ENCODE assay signal across 1 cellular context in genomic region chr19:1512671-1513491, GRCh38.
TF ChIP-seq lines count a peak whose summit lies in the region.

A gene with protein sequence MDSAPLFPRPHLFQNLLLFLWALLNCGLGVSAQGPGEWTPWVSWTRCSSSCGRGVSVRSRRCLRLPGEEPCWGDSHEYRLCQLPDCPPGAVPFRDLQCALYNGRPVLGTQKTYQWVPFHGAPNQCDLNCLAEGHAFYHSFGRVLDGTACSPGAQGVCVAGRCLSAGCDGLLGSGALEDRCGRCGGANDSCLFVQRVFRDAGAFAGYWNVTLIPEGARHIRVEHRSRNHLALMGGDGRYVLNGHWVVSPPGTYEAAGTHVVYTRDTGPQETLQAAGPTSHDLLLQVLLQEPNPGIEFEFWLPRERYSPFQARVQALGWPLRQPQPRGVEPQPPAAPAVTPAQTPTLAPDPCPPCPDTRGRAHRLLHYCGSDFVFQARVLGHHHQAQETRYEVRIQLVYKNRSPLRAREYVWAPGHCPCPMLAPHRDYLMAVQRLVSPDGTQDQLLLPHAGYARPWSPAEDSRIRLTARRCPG (minus strand): TSS chr19:1513019. CDS start chr19:1510943, 2,076 bp downstream.

TF ChIP-seq in HepG2, 621 proteins besides CTCF, POLR2A, EP300 and RAD21 (continued from another document and continues in another):
- TF ChIP-seq, protein P1, sequence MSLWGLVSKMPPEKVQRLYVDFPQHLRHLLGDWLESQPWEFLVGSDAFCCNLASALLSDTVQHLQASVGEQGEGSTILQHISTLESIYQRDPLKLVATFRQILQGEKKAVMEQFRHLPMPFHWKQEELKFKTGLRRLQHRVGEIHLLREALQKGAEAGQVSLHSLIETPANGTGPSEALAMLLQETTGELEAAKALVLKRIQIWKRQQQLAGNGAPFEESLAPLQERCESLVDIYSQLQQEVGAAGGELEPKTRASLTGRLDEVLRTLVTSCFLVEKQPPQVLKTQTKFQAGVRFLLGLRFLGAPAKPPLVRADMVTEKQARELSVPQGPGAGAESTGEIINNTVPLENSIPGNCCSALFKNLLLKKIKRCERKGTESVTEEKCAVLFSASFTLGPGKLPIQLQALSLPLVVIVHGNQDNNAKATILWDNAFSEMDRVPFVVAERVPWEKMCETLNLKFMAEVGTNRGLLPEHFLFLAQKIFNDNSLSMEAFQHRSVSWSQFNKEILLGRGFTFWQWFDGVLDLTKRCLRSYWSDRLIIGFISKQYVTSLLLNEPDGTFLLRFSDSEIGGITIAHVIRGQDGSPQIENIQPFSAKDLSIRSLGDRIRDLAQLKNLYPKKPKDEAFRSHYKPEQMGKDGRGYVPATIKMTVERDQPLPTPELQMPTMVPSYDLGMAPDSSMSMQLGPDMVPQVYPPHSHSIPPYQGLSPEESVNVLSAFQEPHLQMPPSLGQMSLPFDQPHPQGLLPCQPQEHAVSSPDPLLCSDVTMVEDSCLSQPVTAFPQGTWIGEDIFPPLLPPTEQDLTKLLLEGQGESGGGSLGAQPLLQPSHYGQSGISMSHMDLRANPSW (CRISPR knock-in tag; IDR thresholded peaks at IDR 0.05; ENCODE audit: borderline replicate concordance), result no peak
- TF ChIP-seq CREB3 (CRISPR knock-in tag; IDR thresholded peaks at IDR 0.05) (no peak), TRIM24 (CRISPR knock-in tag; IDR thresholded peaks at IDR 0.05) (no peak), RFX5 (IDR thresholded peaks at IDR 0.05; ENCODE audit: low read depth, low read length) (no peak), CSRNP2 (CRISPR knock-in tag; conservative IDR thresholded peaks at IDR 0.05; ENCODE audit: low read depth) (no peak), HOXA7 (CRISPR knock-in tag; IDR thresholded peaks at IDR 0.05) (no peak), ZNF674 (CRISPR knock-in tag; IDR thresholded peaks at IDR 0.05; ENCODE audit: low read depth) (no peak), ZNF33B (CRISPR knock-in tag; IDR thresholded peaks at IDR 0.05) (no peak), HNRNPK (IDR thresholded peaks at IDR 0.05; ENCODE audit: low read depth, low read length, poor library complexity, severe bottlenecking) (no peak), FOXJ3 (CRISPR knock-in tag; IDR thresholded peaks at IDR 0.05; ENCODE audit: borderline replicate concordance) (no peak), DZIP1 (CRISPR knock-in tag; IDR thresholded peaks at IDR 0.05) (no peak), ZNF776 (CRISPR knock-in tag; IDR thresholded peaks at IDR 0.05) (no peak), IKZF1 (IDR thresholded peaks at IDR 0.05) (no peak), KLF15 (CRISPR knock-in tag; IDR thresholded peaks at IDR 0.05; ENCODE audit: borderline replicate concordance) (no peak), FOXA3 (CRISPR knock-in tag; IDR thresholded peaks at IDR 0.05) (no peak), ZNF282 (IDR thresholded peaks at IDR 0.05; ENCODE audit: partially characterized antibody) (no peak), ZNF317 (CRISPR knock-in tag; IDR thresholded peaks at IDR 0.05) (no peak), EEA1 (CRISPR knock-in tag; IDR thresholded peaks at IDR 0.05; ENCODE audit: borderline replicate concordance) (no peak), ZNF543 (CRISPR knock-in tag; IDR thresholded peaks at IDR 0.05) (no peak), MYNN (CRISPR knock-in tag; IDR thresholded peaks at IDR 0.05; ENCODE audit: low read depth) (no peak), RFX3 (CRISPR knock-in tag; IDR thresholded peaks at IDR 0.05) (no peak), ZMYM2 (CRISPR knock-in tag; IDR thresholded peaks at IDR 0.05) (no peak), NFE2L2 (IDR thresholded peaks at IDR 0.05; ENCODE audit: low read length) (no peak), TOE1 (CRISPR knock-in tag; IDR thresholded peaks at IDR 0.05) (no peak), ZNF484 (CRISPR knock-in tag; IDR thresholded peaks at IDR 0.05; ENCODE audit: borderline replicate concordance, low read depth) (no peak), SAFB2 (CRISPR knock-in tag; IDR thresholded peaks at IDR 0.05; ENCODE audit: borderline replicate concordance, low read depth) (no peak), NFE2L1 (CRISPR knock-in tag; IDR thresholded peaks at IDR 0.05; ENCODE audit: borderline replicate concordance) (no peak), ZNF879 (CRISPR knock-in tag; IDR thresholded peaks at IDR 0.05) (no peak), SSRP1 (CRISPR knock-in tag; IDR thresholded peaks at IDR 0.05) (0 out of 2 replicates have a peak, but pooled peaks have one; percentile 57), PHF5A (CRISPR knock-in tag; IDR thresholded peaks at IDR 0.05; ENCODE audit: low read depth, unreplicated experiment) (no peak), ATAD3A (CRISPR knock-in tag; IDR thresholded peaks at IDR 0.05) (no peak), ZNF10 (CRISPR knock-in tag; IDR thresholded peaks at IDR 0.05; ENCODE audit: borderline replicate concordance, low read depth) (no peak), CHD2 (IDR thresholded peaks at IDR 0.05; ENCODE audit: low read depth, low read length) (no peak), NR2F1 (CRISPR knock-in tag; IDR thresholded peaks at IDR 0.05) (no peak), ZNF678 (CRISPR knock-in tag; IDR thresholded peaks at IDR 0.05) (no peak), ZNF550 (CRISPR knock-in tag; IDR thresholded peaks at IDR 0.05; ENCODE audit: borderline replicate concordance) (no peak), ZNF121 (CRISPR knock-in tag; IDR thresholded peaks at IDR 0.05) (peak; percentile 92)
- TF ChIP-seq, protein P2, sequence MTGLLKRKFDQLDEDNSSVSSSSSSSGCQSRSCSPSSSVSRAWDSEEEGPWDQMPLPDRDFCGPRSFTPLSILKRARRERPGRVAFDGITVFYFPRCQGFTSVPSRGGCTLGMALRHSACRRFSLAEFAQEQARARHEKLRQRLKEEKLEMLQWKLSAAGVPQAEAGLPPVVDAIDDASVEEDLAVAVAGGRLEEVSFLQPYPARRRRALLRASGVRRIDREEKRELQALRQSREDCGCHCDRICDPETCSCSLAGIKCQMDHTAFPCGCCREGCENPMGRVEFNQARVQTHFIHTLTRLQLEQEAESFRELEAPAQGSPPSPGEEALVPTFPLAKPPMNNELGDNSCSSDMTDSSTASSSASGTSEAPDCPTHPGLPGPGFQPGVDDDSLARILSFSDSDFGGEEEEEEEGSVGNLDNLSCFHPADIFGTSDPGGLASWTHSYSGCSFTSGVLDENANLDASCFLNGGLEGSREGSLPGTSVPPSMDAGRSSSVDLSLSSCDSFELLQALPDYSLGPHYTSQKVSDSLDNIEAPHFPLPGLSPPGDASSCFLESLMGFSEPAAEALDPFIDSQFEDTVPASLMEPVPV (CRISPR knock-in tag; IDR thresholded peaks at IDR 0.05), result no peak
- TF ChIP-seq, protein P3, sequence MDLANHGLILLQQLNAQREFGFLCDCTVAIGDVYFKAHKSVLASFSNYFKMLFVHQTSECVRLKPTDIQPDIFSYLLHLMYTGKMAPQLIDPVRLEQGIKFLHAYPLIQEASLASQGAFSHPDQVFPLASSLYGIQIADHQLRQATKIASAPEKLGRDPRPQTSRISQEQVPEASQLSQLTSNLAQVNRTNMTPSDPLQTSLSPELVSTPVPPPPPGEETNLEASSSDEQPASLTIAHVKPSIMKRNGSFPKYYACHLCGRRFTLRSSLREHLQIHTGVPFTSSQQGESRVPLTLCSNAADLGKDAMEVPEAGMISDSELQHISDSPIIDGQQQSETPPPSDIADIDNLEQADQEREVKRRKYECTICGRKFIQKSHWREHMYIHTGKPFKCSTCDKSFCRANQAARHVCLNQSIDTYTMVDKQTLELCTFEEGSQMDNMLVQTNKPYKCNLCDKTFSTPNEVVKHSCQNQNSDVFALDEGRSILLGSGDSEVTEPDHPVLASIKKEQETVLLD (CRISPR knock-in tag; IDR thresholded peaks at IDR 0.05; ENCODE audit: low read depth), result peak; percentile 42
- TF ChIP-seq, protein P4, sequence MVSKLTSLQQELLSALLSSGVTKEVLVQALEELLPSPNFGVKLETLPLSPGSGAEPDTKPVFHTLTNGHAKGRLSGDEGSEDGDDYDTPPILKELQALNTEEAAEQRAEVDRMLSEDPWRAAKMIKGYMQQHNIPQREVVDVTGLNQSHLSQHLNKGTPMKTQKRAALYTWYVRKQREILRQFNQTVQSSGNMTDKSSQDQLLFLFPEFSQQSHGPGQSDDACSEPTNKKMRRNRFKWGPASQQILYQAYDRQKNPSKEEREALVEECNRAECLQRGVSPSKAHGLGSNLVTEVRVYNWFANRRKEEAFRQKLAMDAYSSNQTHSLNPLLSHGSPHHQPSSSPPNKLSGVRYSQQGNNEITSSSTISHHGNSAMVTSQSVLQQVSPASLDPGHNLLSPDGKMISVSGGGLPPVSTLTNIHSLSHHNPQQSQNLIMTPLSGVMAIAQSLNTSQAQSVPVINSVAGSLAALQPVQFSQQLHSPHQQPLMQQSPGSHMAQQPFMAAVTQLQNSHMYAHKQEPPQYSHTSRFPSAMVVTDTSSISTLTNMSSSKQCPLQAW (CRISPR knock-in tag; IDR thresholded peaks at IDR 0.05), result no peak
